Comparison of ENCODE assay signal across 9 cellular contexts in genomic region chr1:155125946-155126493, GRCh38. TPM values are rescaled to one million over a fixed set of nuclear protein-coding genes. Genes with fewer than 3 reads are reported as not detected.
DNase-seq lines count a peak whose midpoint lies in the region; ATAC-seq and TF ChIP-seq lines count a peak whose summit lies in the region.
"Had no signal": no experiment of that assay in that cellular context is flagged by ENCODE, and none has a peak within 500 bp of the region (broad histone marks: within the 10 kb centered on the region; RNA-seq: fewer than 3 reads in every experiment).

No MANE protein-coding gene starts in this region.

- BruUV-seq in OCI-LY7 (replicated peaks; lab: Mats Ljungman, UMichigan), result no TSS peak

- no peak for ATAC-seq in HG02973 (IDR thresholded peaks at IDR 0.05; ENCODE audit: unreplicated experiment)
- no peak for ATAC-seq in GM19023 (IDR thresholded peaks at IDR 0.05; ENCODE audit: unreplicated experiment)

- no peak overlapping the region for H3K27ac Mint-ChIP-seq in activated naive CD8-positive, alpha-beta T cell
- H3K27ac Mint-ChIP-seq in activated naive CD8-positive, alpha-beta T cell treated with anti-CD3 and anti-CD28 coated beads for 36 hours, result no peak overlapping the region
- H3K27ac Mint-ChIP-seq: activated B cell treated with CpG ODN at 0.5 μM for 24 hours had no signal

- H3K4me2 ChIP-seq in mesendoderm (ENCODE audit: low read length) (peak overlapping the region; percentile 37), OCI-LY7 (ENCODE audit: low read length) (no peak overlapping the region)

- no peaks in the 10 kb centered on the region for H4K20me1 ChIP-seq in OCI-LY7 (ENCODE audit: insufficient read depth, low read length)

- H3K27me3 ChIP-seq in endocrine pancreas (ENCODE audit: control insufficient read depth, insufficient read depth, low read length), result no peaks in the 10 kb centered on the region
- peaks cover 14% of the 10 kb centered on the region for H3K27me3 ChIP-seq in mesendoderm (ENCODE audit: insufficient read depth, low read length, poor library complexity)

- H3K9me3 ChIP-seq in endocrine pancreas (ENCODE audit: control insufficient read depth, low read length) (no peaks in the 10 kb centered on the region), OCI-LY7 (ENCODE audit: low read length) (no peaks in the 10 kb centered on the region)

- H3K18ac ChIP-seq in mesendoderm (ENCODE audit: low read length), result peak overlapping the region; percentile 30

- no peak overlapping the region for H2AFZ ChIP-seq in OCI-LY7 (ENCODE audit: low read length)

- H3K9me2 ChIP-seq in OCI-LY7 (ENCODE audit: insufficient read depth, low read length), result no peaks in the 10 kb centered on the region

- H3K79me1 ChIP-seq in mesendoderm (ENCODE audit: low read length), result peaks cover 1% of the 10 kb centered on the region

- intact Hi-C loops in OCI-LY7 (cut with micrococcal nuclease; ENCODE audit: unreplicated experiment), result no loop called here

- H3K23ac ChIP-seq in mesendoderm (ENCODE audit: low read length), result no peak overlapping the region

- H3K27ac ChIP-seq in mesendoderm (ENCODE audit: low read depth, low read length) (no peak overlapping the region), OCI-LY7 (ENCODE audit: low read depth, low read length, poor library complexity, severe bottlenecking) (no peak overlapping the region)

- no peaks in the 10 kb centered on the region for H3K27me3 Mint-ChIP-seq in activated naive CD8-positive, alpha-beta T cell
- H3K27me3 Mint-ChIP-seq in activated naive CD8-positive, alpha-beta T cell treated with anti-CD3 and anti-CD28 coated beads for 36 hours, result peaks cover 23% of the 10 kb centered on the region

- H3K4me3 ChIP-seq in endocrine pancreas (ENCODE audit: control insufficient read depth, insufficient read depth, low read length) (no peak overlapping the region), mesendoderm (ENCODE audit: low read length) (no peak overlapping the region), OCI-LY7 (ENCODE audit: low read depth, low read length, poor library complexity, severe bottlenecking) (no peak overlapping the region)

- H3K4me3 Mint-ChIP-seq in activated naive CD8-positive, alpha-beta T cell, result peak overlapping the region; percentile 51
- H3K4me3 Mint-ChIP-seq in activated naive CD8-positive, alpha-beta T cell treated with anti-CD3 and anti-CD28 coated beads for 36 hours, result no peak overlapping the region

- CTCF ChIA-PET in OCI-LY7 (lab: Charles Lee; ENCODE audit: unreplicated experiment), result no interaction called here

- H4K5ac ChIP-seq in mesendoderm (ENCODE audit: low read length), result no peak overlapping the region

- no peaks in the 10 kb centered on the region for H3K9me3 Mint-ChIP-seq in activated naive CD8-positive, alpha-beta T cell (ENCODE audit: low read depth)
- no peaks in the 10 kb centered on the region for H3K9me3 Mint-ChIP-seq in activated naive CD8-positive, alpha-beta T cell treated with anti-CD3 and anti-CD28 coated beads for 36 hours
- H3K9me3 Mint-ChIP-seq: activated B cell treated with CpG ODN at 0.5 μM for 24 hours had no signal

- H3K9ac ChIP-seq in endocrine pancreas (ENCODE audit: control insufficient read depth, insufficient read depth, low read length), result peak overlapping the region; percentile 60
- no peak overlapping the region for H3K9ac ChIP-seq in mesendoderm (ENCODE audit: low read length)

- POLR2A ChIA-PET in OCI-LY7 (lab: Charles Lee), result no interaction called here

- H3K36me3 ChIP-seq in endocrine pancreas (ENCODE audit: control insufficient read depth, insufficient read depth, low read length) (no peaks in the 10 kb centered on the region), mesendoderm (ENCODE audit: control insufficient read depth, insufficient read depth, low read length) (no peaks in the 10 kb centered on the region), OCI-LY7 (ENCODE audit: insufficient read depth, low read length) (no peaks in the 10 kb centered on the region)

- H2BK5ac ChIP-seq in mesendoderm (ENCODE audit: low read length), result no peak overlapping the region

- no peak overlapping the region for H2BK15ac ChIP-seq in mesendoderm (replicated peaks; ENCODE audit: low read depth)

- peaks cover 33% of the 10 kb centered on the region for H3K4me1 Mint-ChIP-seq in activated naive CD8-positive, alpha-beta T cell (ENCODE audit: low read depth)
- H3K4me1 Mint-ChIP-seq in activated naive CD8-positive, alpha-beta T cell treated with anti-CD3 and anti-CD28 coated beads for 36 hours, result peaks cover 32% of the 10 kb centered on the region

- H3K56ac ChIP-seq in mesendoderm (ENCODE audit: low read length), result peak overlapping the region; percentile 88

- DNase-seq in activated naive CD8-positive, alpha-beta T cell treated with anti-CD3 and anti-CD28 coated beads for 36 hours, result no peak
- DNase-seq in mesendoderm (peak; percentile 47), ureter (ENCODE audit: low spot score) (peak; percentile 66), OCI-LY7 (ENCODE audit: low spot score) (no peak)
- DNase-seq: activated B cell treated with CpG ODN at 0.5 μM for 24 hours had no signal

- no peak for TF ChIP-seq CTCF in OCI-LY7 (conservative IDR thresholded peaks at IDR 0.05; ENCODE audit: low read length)

- H2AK5ac ChIP-seq in mesendoderm (ENCODE audit: low read length), result no peak overlapping the region

- H2BK120ac ChIP-seq in mesendoderm (ENCODE audit: low read depth, low read length), result no peak overlapping the region

- no CpG with 5 or more reads among the region's 50 CpGs for WGBS in mesendoderm (ENCODE audit: extremely low coverage, insufficient coverage, low lambda C conversion rate)

- H3K79me2 ChIP-seq in mesendoderm (ENCODE audit: control insufficient read depth, insufficient read depth, low read length), result no peaks in the 10 kb centered on the region
- H3K79me2 ChIP-seq in OCI-LY7 (ENCODE audit: insufficient read depth, low read depth, low read length), result no peaks in the 10 kb centered on the region

- H3K4me1 ChIP-seq in endocrine pancreas (ENCODE audit: control insufficient read depth, insufficient read depth, low read length) (no peaks in the 10 kb centered on the region), mesendoderm (ENCODE audit: control insufficient read depth, low read depth, low read length) (peaks cover 15% of the 10 kb centered on the region), OCI-LY7 (ENCODE audit: insufficient read depth, low read length, poor library complexity, severe bottlenecking) (peaks cover 4% of the 10 kb centered on the region)

- no peaks in the 10 kb centered on the region for H3K36me3 Mint-ChIP-seq in activated naive CD8-positive, alpha-beta T cell
- H3K36me3 Mint-ChIP-seq in activated naive CD8-positive, alpha-beta T cell treated with anti-CD3 and anti-CD28 coated beads for 36 hours, result no peaks in the 10 kb centered on the region

- no peak overlapping the region for H3K4ac ChIP-seq in mesendoderm (ENCODE audit: low read depth, low read length)

- no peak overlapping the region for H4K8ac ChIP-seq in mesendoderm (ENCODE audit: low read depth, low read length)

RNA-seq across cellular contexts. Expression of gene EFNA1, which starts 1.7 kb away (rescaled TPM):
- total RNA-seq in activated naive CD8-positive, alpha-beta T cell treated with anti-CD3 and anti-CD28 coated beads for 36 hours, result under 1 TPM; 0.49 to 0.74 TPM
- 2.2 TPM for polyA plus RNA-seq in mesendoderm (2013, experiment 1 of 2)
- polyA plus RNA-seq in mesendoderm (2013, experiment 2 of 2), result 1.9 TPM
- total RNA-seq in ureter (111 TPM), OCI-LY7 (2022) (not detected in 2 replicates)
- not detected in 2 replicates for total RNA-seq in OCI-LY7 (2014; rRNA removed; shearing (Covaris generic))
- total RNA-seq: activated B cell treated with CpG ODN at 0.5 μM for 24 hours had no signal

RNA-seq across cellular contexts. Expression of gene SLC50A1, which starts 9.6 kb away (rescaled TPM):
- total RNA-seq in activated naive CD8-positive, alpha-beta T cell treated with anti-CD3 and anti-CD28 coated beads for 36 hours, result 10 to 100 TPM; 50.6 to 51.3 TPM
- 23.4 TPM for polyA plus RNA-seq in mesendoderm (2013, experiment 1 of 2)
- polyA plus RNA-seq in mesendoderm (2013, experiment 2 of 2), result 22.4 TPM
- total RNA-seq in ureter (63.4 TPM), OCI-LY7 (2022) (46.1 and 48.0 TPM in 2 replicates)
- total RNA-seq in OCI-LY7 (2014; rRNA removed; shearing (Covaris generic)), result 11.6 and 12.3 TPM in 2 replicates

RNA-seq across cellular contexts. Expression of gene DPM3, which starts 14.3 kb away (rescaled TPM):
- total RNA-seq in activated naive CD8-positive, alpha-beta T cell treated with anti-CD3 and anti-CD28 coated beads for 36 hours, result 10 to 100 TPM; 26.8 to 29.2 TPM
- 84.8 TPM for polyA plus RNA-seq in mesendoderm (2013, experiment 1 of 2)
- polyA plus RNA-seq in mesendoderm (2013, experiment 2 of 2), result 79.1 TPM
- 75.4 TPM for total RNA-seq in ureter
- 32.5 and 41.8 TPM in 2 replicates for total RNA-seq in OCI-LY7 (2014; rRNA removed; shearing (Covaris generic))
- 56.2 and 65.9 TPM in 2 replicates for total RNA-seq in OCI-LY7 (2022)

RNA-seq across cellular contexts. Expression of gene KRTCAP2, which starts 47.1 kb away (rescaled TPM):
- 100 to 1,000 TPM; 135 to 145 TPM for total RNA-seq in activated naive CD8-positive, alpha-beta T cell treated with anti-CD3 and anti-CD28 coated beads for 36 hours
- polyA plus RNA-seq in mesendoderm (2013, experiment 1 of 2), result 196 TPM
- polyA plus RNA-seq in mesendoderm (2013, experiment 2 of 2), result 199 TPM
- total RNA-seq in ureter (293 TPM), OCI-LY7 (2022) (141 and 166 TPM in 2 replicates)
- total RNA-seq in OCI-LY7 (2014; rRNA removed; shearing (Covaris generic)), result 80.5 and 128 TPM in 2 replicates

RNA-seq across cellular contexts. Expression of gene EFNA3, which starts 47.4 kb away (rescaled TPM):
- 1 to 10 TPM; 4.5 to 4.6 TPM for total RNA-seq in activated naive CD8-positive, alpha-beta T cell treated with anti-CD3 and anti-CD28 coated beads for 36 hours
- 11.2 TPM for polyA plus RNA-seq in mesendoderm (2013, experiment 1 of 2)
- 10.3 TPM for polyA plus RNA-seq in mesendoderm (2013, experiment 2 of 2)
- total RNA-seq in ureter (1.1 TPM), OCI-LY7 (2022) (4.8 and 10.8 TPM in 2 replicates)
- total RNA-seq in OCI-LY7 (2014; rRNA removed; shearing (Covaris generic)), result 5.7 and 6.7 TPM in 2 replicates

Comparison
In these comparisons a context has a peak if more than half of its experiments do, and no peak if none do; other contexts are left out.
1. DNase-seq: peak in mesendoderm (single experiment) and ureter (single experiment); none in activated naive CD8-positive, alpha-beta T cell treated with anti-CD3 and anti-CD28 coated beads for 36 hours (single experiment) and OCI-LY7 (single experiment).
2. RNA of gene EFNA1, which starts 1.7 kb away (total RNA-seq): 111 TPM in ureter (single experiment); 0.49 to 0.74 TPM in activated naive CD8-positive, alpha-beta T cell treated with anti-CD3 and anti-CD28 coated beads for 36 hours and not detected in OCI-LY7; every median in the first group is over 10 times any median in the second.